In genomic region chr1:181485276-181486097, GRCh38 we compare ENCODE assay signal across 9 cellular contexts. TPM values are rescaled to one million over a fixed set of nuclear protein-coding genes. Genes with fewer than 3 reads are reported as not detected.
DNase-seq lines count a peak whose midpoint lies in the region; ATAC-seq lines count a peak whose summit lies in the region.
"Had no signal": no experiment of that assay in that cellular context is flagged by ENCODE, and none has a peak within 500 bp of the region (broad histone marks: within the 10 kb centered on the region; RNA-seq: fewer than 3 reads in every experiment).

No MANE protein-coding gene starts in this region.

- intact Hi-C loops in activated CD4-positive, alpha-beta T cell treated with anti-CD3 and anti-CD28 coated beads, Interleukin-2, amount 10 ng/mL, durations not matched to agents 24 days and 14 days (cut with micrococcal nuclease): loop anchor here (10.0 kb wide), 2 partner anchors 909 to 1251 kb away; partner anchors contain the start of genes GLUL and LHX4

- H3K9me3 ChIP-seq in iPS-18c (ENCODE audit: control insufficient read depth, insufficient read depth, low read length): no peaks in the 10 kb centered on the region

- H3K4me3 ChIP-seq in iPS-18c (ENCODE audit: insufficient read depth, low read depth, low read length): peak overlapping the region; percentile 40

- H3K4me1 Mint-ChIP-seq in activated CD4-positive, alpha-beta T cell treated with anti-CD3 and anti-CD28 coated beads, Interleukin-2, amount 10 ng/mL, durations not matched to agents 24 days and 14 days: peaks cover 7% of the 10 kb centered on the region

- ATAC-seq in HG02759 (IDR thresholded peaks at IDR 0.05; ENCODE audit: unreplicated experiment): peak; percentile 49

- DNase-seq in activated CD4-positive, alpha-beta T cell treated with anti-CD3 and anti-CD28 coated beads, Interleukin-2, amount 10 ng/mL, durations not matched to agents 24 days and 14 days: peak; percentile 61
- no peak for DNase-seq in activated CD4-positive, alpha-beta T cell treated with anti-CD3 and anti-CD28 coated beads for 1 hour
- DNase-seq in NCI-H69 (lab: John Stamatoyannopoulos, UW): peak; percentile 96
- no peak for DNase-seq in 8988T
- DNase-seq in stimulated activated naive CD4-positive, alpha-beta T cell (lab: John Stamatoyannopoulos, UW): no peak
- no peak for DNase-seq in midbrain (lab: John Stamatoyannopoulos, UW)
- DNase-seq: left cardiac atrium had no signal

- no peak overlapping the region for H3K27ac Mint-ChIP-seq in activated CD4-positive, alpha-beta T cell treated with anti-CD3 and anti-CD28 coated beads, Interleukin-2, amount 10 ng/mL, durations not matched to agents 24 days and 14 days

- H3K36me3 Mint-ChIP-seq in activated CD4-positive, alpha-beta T cell treated with anti-CD3 and anti-CD28 coated beads, Interleukin-2, amount 10 ng/mL, durations not matched to agents 24 days and 14 days (ENCODE audit: low read depth): no peaks in the 10 kb centered on the region

- H3K27me3 Mint-ChIP-seq in activated CD4-positive, alpha-beta T cell treated with anti-CD3 and anti-CD28 coated beads, Interleukin-2, amount 10 ng/mL, durations not matched to agents 24 days and 14 days: peaks cover 75% of the 10 kb centered on the region

- H3K4me3 Mint-ChIP-seq in activated CD4-positive, alpha-beta T cell treated with anti-CD3 and anti-CD28 coated beads, Interleukin-2, amount 10 ng/mL, durations not matched to agents 24 days and 14 days: no peak overlapping the region

- H3K9me3 Mint-ChIP-seq in activated CD4-positive, alpha-beta T cell treated with anti-CD3 and anti-CD28 coated beads, Interleukin-2, amount 10 ng/mL, durations not matched to agents 24 days and 14 days: no peaks in the 10 kb centered on the region

RNA-seq across cellular contexts. Expression of gene CACNA1E, which starts 2.2 kb away (rescaled TPM):
- total RNA-seq in activated CD4-positive, alpha-beta T cell treated with anti-CD3 and anti-CD28 coated beads, Interleukin-2, amount 10 ng/mL, durations not matched to agents 24 days and 14 days: not detected in 2 replicates

Comparison
In these comparisons a context has a peak if more than half of its experiments do, and no peak if none do; other contexts are left out.
1. DNase-seq: peak in activated CD4-positive, alpha-beta T cell treated with anti-CD3 and anti-CD28 coated beads, Interleukin-2, amount 10 ng/mL, durations not matched to agents 24 days and 14 days (single experiment) and NCI-H69 (single experiment); none in activated CD4-positive, alpha-beta T cell treated with anti-CD3 and anti-CD28 coated beads for 1 hour (single experiment), 8988T (single experiment), stimulated activated naive CD4-positive, alpha-beta T cell (0 of 6) and midbrain (single experiment).